1 cellular context compared by ENCODE assay signal in the genomic region with DNA sequence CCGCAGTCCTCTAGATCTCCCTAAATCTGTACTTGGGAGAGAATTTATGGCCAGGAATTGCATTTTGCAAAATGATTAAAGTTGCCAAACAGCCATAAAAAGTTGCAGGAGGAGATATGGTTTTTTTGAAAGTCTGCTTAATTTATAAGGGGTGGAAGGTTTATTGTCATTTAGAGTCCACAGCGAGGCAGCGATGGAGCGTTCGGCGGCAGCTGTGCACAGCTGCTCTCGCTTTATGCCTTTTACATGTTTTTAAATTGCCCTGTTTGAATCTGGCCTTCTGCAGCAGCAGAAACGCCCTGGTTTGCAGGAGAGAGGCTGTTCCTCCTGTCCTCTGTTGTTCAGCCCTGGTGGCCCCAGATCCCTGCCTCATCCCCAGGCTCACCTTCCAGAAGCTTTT.
TF ChIP-seq lines count a peak whose summit lies in the region.

No MANE protein-coding gene starts in this region.

TF ChIP-seq in H1, 55 proteins besides CTCF, POLR2A, EP300 and RAD21 (continued from another document):
- TF ChIP-seq CBX8 (IDR thresholded peaks at IDR 0.05; ENCODE audit: borderline replicate concordance, low read depth, low read length) = no peak
- no peak for TF ChIP-seq SP2 (IDR thresholded peaks at IDR 0.05; ENCODE audit: low read length)
- TF ChIP-seq, protein P1, sequence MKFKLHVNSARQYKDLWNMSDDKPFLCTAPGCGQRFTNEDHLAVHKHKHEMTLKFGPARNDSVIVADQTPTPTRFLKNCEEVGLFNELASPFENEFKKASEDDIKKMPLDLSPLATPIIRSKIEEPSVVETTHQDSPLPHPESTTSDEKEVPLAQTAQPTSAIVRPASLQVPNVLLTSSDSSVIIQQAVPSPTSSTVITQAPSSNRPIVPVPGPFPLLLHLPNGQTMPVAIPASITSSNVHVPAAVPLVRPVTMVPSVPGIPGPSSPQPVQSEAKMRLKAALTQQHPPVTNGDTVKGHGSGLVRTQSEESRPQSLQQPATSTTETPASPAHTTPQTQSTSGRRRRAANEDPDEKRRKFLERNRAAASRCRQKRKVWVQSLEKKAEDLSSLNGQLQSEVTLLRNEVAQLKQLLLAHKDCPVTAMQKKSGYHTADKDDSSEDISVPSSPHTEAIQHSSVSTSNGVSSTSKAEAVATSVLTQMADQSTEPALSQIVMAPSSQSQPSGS (IDR thresholded peaks at IDR 0.05; ENCODE audit: low read length) = no peak
- TF ChIP-seq CHD1 (IDR thresholded peaks at IDR 0.05; ENCODE audit: low read depth, low read length) = no peak
- no peak for TF ChIP-seq JUN (IDR thresholded peaks at IDR 0.05; ENCODE audit: low read depth, low read length)
- no peak for TF ChIP-seq POLR2AphosphoS5 (IDR thresholded peaks at IDR 0.05; ENCODE audit: low read depth, low read length)
- no peak for TF ChIP-seq KDM1A (IDR thresholded peaks at IDR 0.05; ENCODE audit: borderline replicate concordance, low read length)
- no peak for TF ChIP-seq SUZ12 (IDR thresholded peaks at IDR 0.05; ENCODE audit: low read length)
- TF ChIP-seq BACH1 (IDR thresholded peaks at IDR 0.05; ENCODE audit: low read length) = no peak
- no peak for TF ChIP-seq TCF12 (IDR thresholded peaks at IDR 0.05; ENCODE audit: low read depth, low read length)
- TF ChIP-seq USF2 (IDR thresholded peaks at IDR 0.05; ENCODE audit: low read length) = no peak
- no peak for TF ChIP-seq EGR1 (IDR thresholded peaks at IDR 0.05; ENCODE audit: borderline replicate concordance, low read depth, low read length)
- no peak for TF ChIP-seq POU5F1 (IDR thresholded peaks at IDR 0.05; ENCODE audit: low read depth, low read length)
- no peak for TF ChIP-seq PHF8 (conservative IDR thresholded peaks at IDR 0.05; ENCODE audit: low read depth, low read length)
- no peak for TF ChIP-seq ZNF274 (IDR thresholded peaks at IDR 0.05; ENCODE audit: borderline replicate concordance, extremely low read depth, low read length)
- no peak for TF ChIP-seq SIRT6 (IDR thresholded peaks at IDR 0.05; ENCODE audit: low read length)
- TF ChIP-seq CREB1 (IDR thresholded peaks at IDR 0.05) = no peak
